1 cellular context compared by ENCODE assay signal in the genomic region with DNA sequence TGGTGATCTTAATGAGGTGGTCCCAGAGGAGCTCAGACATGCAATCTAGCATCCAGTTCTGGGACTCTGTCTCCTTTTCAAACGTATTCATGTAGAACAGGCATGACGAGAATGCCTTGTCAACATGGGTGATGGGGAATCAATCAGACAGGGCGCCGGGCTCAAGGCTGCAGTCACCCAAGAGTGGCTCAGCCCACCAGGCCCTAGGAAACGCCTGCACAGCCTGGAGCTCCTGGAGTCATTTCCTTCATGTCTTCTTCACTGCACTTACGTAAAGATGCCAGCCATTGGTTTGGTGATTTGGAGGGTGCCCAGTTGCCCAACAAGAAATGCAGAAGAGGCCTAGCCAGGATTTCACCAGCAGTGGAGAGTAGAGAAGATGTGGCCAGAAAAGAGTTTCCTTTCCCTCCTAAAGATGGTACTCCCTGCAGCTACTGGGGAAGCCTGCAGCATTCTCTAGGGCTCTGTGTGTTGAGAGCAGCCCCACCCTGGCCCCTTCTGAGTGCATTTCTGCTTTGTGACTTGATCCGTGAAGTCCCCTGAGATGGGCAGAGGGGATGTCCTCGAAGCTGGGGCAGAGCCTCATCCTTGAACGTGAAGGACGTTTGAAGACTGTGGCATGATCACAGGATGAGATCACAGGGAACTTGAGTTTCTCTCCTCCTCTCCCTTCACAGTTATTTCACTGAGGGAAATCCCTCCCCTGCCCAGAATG.
TF ChIP-seq lines count a peak whose summit lies in the region.

No MANE protein-coding gene starts in this region.

TF ChIP-seq in GM12878, 131 proteins besides CTCF, POLR2A, EP300 and RAD21:
- TF ChIP-seq PAX5 (IDR thresholded peaks at IDR 0.05; ENCODE audit: borderline replicate concordance, low read depth, low read length) (no peak), ATF7 (IDR thresholded peaks at IDR 0.05; ENCODE audit: low read depth) (peak; percentile 18; the same call in 1 of the 2 replicates)
